ENCODE assay signal across 10 cellular contexts in the genomic region with DNA sequence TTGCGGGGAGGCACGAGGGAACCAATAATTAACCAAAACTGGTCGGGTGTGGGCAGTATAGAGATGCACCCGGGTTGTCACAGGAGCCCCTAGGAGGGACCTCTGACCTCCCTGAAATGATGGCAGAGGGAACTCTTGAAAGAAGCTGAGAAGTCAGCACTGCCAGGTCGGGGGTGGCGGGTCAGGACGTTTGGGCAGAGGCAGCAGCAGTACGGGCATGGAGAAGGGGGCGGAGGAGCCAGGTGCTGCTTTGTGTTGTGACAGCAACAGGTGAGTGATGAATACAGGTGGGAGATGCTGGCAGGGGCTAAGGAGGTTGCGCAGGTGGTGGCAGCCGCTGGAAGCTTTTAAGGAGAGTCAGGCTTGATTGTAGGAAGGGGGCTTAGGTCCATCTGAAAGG. TPM values are rescaled to one million over a fixed set of nuclear protein-coding genes. Genes with fewer than 3 reads are reported as not detected.
DNase-seq lines count a peak whose midpoint lies in the region; ATAC-seq and TF ChIP-seq lines count a peak whose summit lies in the region.
"Had no signal": no experiment of that assay in that cellular context is flagged by ENCODE, and none has a peak within 500 bp of the region (broad histone marks: within the 10 kb centered on the region; RNA-seq: fewer than 3 reads in every experiment).

No MANE protein-coding gene starts in this region.

- H3K4me1 Mint-ChIP-seq in activated naive CD4-positive, alpha-beta T cell treated with anti-CD3 and anti-CD28 coated beads, Interleukin-2, amount 10 ng/mL, durations not matched to agents 7 days and 5 days = peaks cover 90% of the 10 kb centered on the region
- H3K4me1 Mint-ChIP-seq in activated CD8-positive, alpha-beta T cell treated with anti-CD3 and anti-CD28 coated beads for 36 hours (ENCODE audit: low read depth) = peaks cover 80% of the 10 kb centered on the region

- no peaks in the 10 kb centered on the region for H3K36me3 ChIP-seq in lower lobe of right lung
- H3K36me3 ChIP-seq in transverse colon = no peaks in the 10 kb centered on the region

- ATAC-seq in activated CD8-positive, alpha-beta T cell treated with anti-CD3 and anti-CD28 coated beads for 36 hours = peak; percentile 7
- no peak for ATAC-seq in lower lobe of right lung
- ATAC-seq in HG03354 (IDR thresholded peaks at IDR 0.05; ENCODE audit: poor library complexity, severe bottlenecking, unreplicated experiment) = no peak
- ATAC-seq in left colon = no peak
- no peak for ATAC-seq in GM18868 (IDR thresholded peaks at IDR 0.05; ENCODE audit: unreplicated experiment)

- intact Hi-C loops in activated CD8-positive, alpha-beta T cell treated with anti-CD3 and anti-CD28 coated beads for 36 hours (cut with micrococcal nuclease) = loop anchor here (5.0 kb wide), 1 partner anchor 51 kb away; no protein-coding TSS in a partner anchor
- intact Hi-C loops in lower lobe of right lung (cut with DNase I) (no loop called here), transverse colon (cut with DNase I; ENCODE audit: low total_unique reads) (no loop called here), left colon (cut with DNase I, micrococcal nuclease) (no loop called here)

- no peak for TF ChIP-seq CTCF in activated CD8-positive, alpha-beta T cell treated with anti-CD3 and anti-CD28 coated beads for 36 hours (IDR thresholded peaks at IDR 0.05)
- no peak for TF ChIP-seq CTCF in lower lobe of right lung (IDR thresholded peaks at IDR 0.05)
- no peak for TF ChIP-seq CTCF in transverse colon (IDR thresholded peaks at IDR 0.05)

- peak overlapping the region; percentile 6 for H3K4me3 ChIP-seq in lower lobe of right lung
- H3K4me3 ChIP-seq in transverse colon = no peak overlapping the region

- no peaks in the 10 kb centered on the region for H3K9me3 Mint-ChIP-seq in activated naive CD4-positive, alpha-beta T cell treated with anti-CD3 and anti-CD28 coated beads, Interleukin-2, amount 10 ng/mL, durations not matched to agents 7 days and 5 days
- peaks cover 2% of the 10 kb centered on the region for H3K9me3 Mint-ChIP-seq in activated CD8-positive, alpha-beta T cell treated with anti-CD3 and anti-CD28 coated beads for 36 hours

- peaks cover 61% of the 10 kb centered on the region for H3K36me3 Mint-ChIP-seq in activated naive CD4-positive, alpha-beta T cell treated with anti-CD3 and anti-CD28 coated beads, Interleukin-2, amount 10 ng/mL, durations not matched to agents 7 days and 5 days
- peaks cover 69% of the 10 kb centered on the region for H3K36me3 Mint-ChIP-seq in activated CD8-positive, alpha-beta T cell treated with anti-CD3 and anti-CD28 coated beads for 36 hours (ENCODE audit: low read depth)

- H3K27me3 ChIP-seq in lower lobe of right lung (ENCODE audit: low read depth) = no peaks in the 10 kb centered on the region
- H3K27me3 ChIP-seq in transverse colon = no peaks in the 10 kb centered on the region

- TF ChIP-seq EP300 in transverse colon (IDR thresholded peaks at IDR 0.05; ENCODE audit: low read depth) = no peak

- POLR2A ChIA-PET in activated CD8-positive, alpha-beta T cell treated with anti-CD3 and anti-CD28 coated beads for 36 hours (lab: Charles Lee) = interaction anchor here (0.7 to 5.3 kb wide), 14 partner anchors 9 to 270 kb away, joined by 3 to 57 read pairs (median 8); partner anchors contain the start of genes MFN2 and TNFRSF1B

- H3K27ac ChIP-seq in lower lobe of right lung (peak overlapping the region; percentile 74), transverse colon (peak overlapping the region; percentile 51 to 87 (median 82))

- in situ Hi-C loops in transverse colon (cut with MboI; ENCODE audit: low pct_ligation_motif_present in 1 of 4, low pct_unique_long_range_greater_than_20kb in 1 of 4, low sequenced_read_pairs in 3 of 4) = no loop called here

- 42 to 61% methylated on average over 4 to 11 of the region's 11 CpGs for WGBS in transverse colon (ENCODE audit: low coverage in 1 of 2), 2 donors

- no peaks in the 10 kb centered on the region for H3K27me3 Mint-ChIP-seq in activated naive CD4-positive, alpha-beta T cell treated with anti-CD3 and anti-CD28 coated beads, Interleukin-2, amount 10 ng/mL, durations not matched to agents 7 days and 5 days
- no peaks in the 10 kb centered on the region for H3K27me3 Mint-ChIP-seq in activated CD8-positive, alpha-beta T cell treated with anti-CD3 and anti-CD28 coated beads for 36 hours

- H3K4me1 ChIP-seq in lower lobe of right lung = peaks cover 100% of the 10 kb centered on the region
- peaks cover 9 to 69% (median 37%) of the 10 kb centered on the region in 4 donors for H3K4me1 ChIP-seq in transverse colon

- H3K27ac Mint-ChIP-seq in activated naive CD4-positive, alpha-beta T cell treated with anti-CD3 and anti-CD28 coated beads, Interleukin-2, amount 10 ng/mL, durations not matched to agents 7 days and 5 days = peak overlapping the region; percentile 99
- H3K27ac Mint-ChIP-seq in activated CD8-positive, alpha-beta T cell treated with anti-CD3 and anti-CD28 coated beads for 36 hours = peak overlapping the region; percentile 98

- CTCF ChIA-PET in activated naive CD4-positive, alpha-beta T cell treated with anti-CD3 and anti-CD28 coated beads, Interleukin-2, amount 10 ng/mL, durations not matched to agents 7 days and 5 days (lab: Charles Lee) = interaction anchor here (0.7 to 13.6 kb wide), 9 partner anchors 10 to 55 kb away, joined by 3 to 116 read pairs (median 4); no protein-coding TSS in a partner anchor
- CTCF ChIA-PET in activated CD8-positive, alpha-beta T cell treated with anti-CD3 and anti-CD28 coated beads for 36 hours (lab: Charles Lee) = interaction anchor here (1.0 to 7.4 kb wide), 10 partner anchors 10 to 441 kb away, joined by 3 to 98 read pairs (median 6); partner anchors contain the start of gene TNFRSF1B

- no peak for TF ChIP-seq POLR2A in transverse colon (IDR thresholded peaks at IDR 0.05)

- H3K9me3 ChIP-seq in lower lobe of right lung = no peaks in the 10 kb centered on the region
- H3K9me3 ChIP-seq in transverse colon = no peaks in the 10 kb centered on the region

- no peak for DNase-seq in activated naive CD4-positive, alpha-beta T cell treated with anti-CD3 and anti-CD28 coated beads, Interleukin-2, amount 10 ng/mL, durations not matched to agents 7 days and 5 days
- DNase-seq in activated naive CD4-positive, alpha-beta T cell treated with Interleukin-2 at 50 U/mL for 16 hours = no peak
- no peak for DNase-seq in activated CD8-positive, alpha-beta T cell treated with anti-CD3 and anti-CD28 coated beads for 36 hours
- DNase-seq in lower lobe of right lung = no peak
- no peak for DNase-seq in transverse colon
- no peak for DNase-seq in left colon
- DNase-seq: cortex of kidney, NCI-H524 treated with DMSO at 0.1 percent for 48 hours had no signal

- peak overlapping the region; percentile 64 for H3K4me3 Mint-ChIP-seq in activated naive CD4-positive, alpha-beta T cell treated with anti-CD3 and anti-CD28 coated beads, Interleukin-2, amount 10 ng/mL, durations not matched to agents 7 days and 5 days
- H3K4me3 Mint-ChIP-seq in activated CD8-positive, alpha-beta T cell treated with anti-CD3 and anti-CD28 coated beads for 36 hours = peak overlapping the region; percentile 67

RNA-seq across cellular contexts. Expression of gene TNFRSF1B, which starts 11.7 kb away (rescaled TPM):
- 100 to 1,000 TPM; 173 to 191 TPM for total RNA-seq in activated CD8-positive, alpha-beta T cell treated with anti-CD3 and anti-CD28 coated beads for 36 hours
- 67.0 TPM for total RNA-seq in lower lobe of right lung
- total RNA-seq in transverse colon = 10 to 100 TPM; 11.1 to 17.3 (median 15.3) TPM
- total RNA-seq in left colon = 10 to 100 TPM; 18.6 to 28.3 TPM

RNA-seq across cellular contexts. Expression of gene VPS13D, which starts 51.3 kb away (rescaled TPM):
- total RNA-seq in activated CD8-positive, alpha-beta T cell treated with anti-CD3 and anti-CD28 coated beads for 36 hours = 10 to 100 TPM; 28.1 to 30.7 TPM
- total RNA-seq in lower lobe of right lung = 81.7 TPM
- total RNA-seq in transverse colon = 100 to 1,000 TPM; 101 to 136 (median 116) TPM
- 10 to 100 TPM; 76.1 to 99.9 TPM for total RNA-seq in left colon
